24 cellular contexts compared by ENCODE assay signal in the genomic region with DNA sequence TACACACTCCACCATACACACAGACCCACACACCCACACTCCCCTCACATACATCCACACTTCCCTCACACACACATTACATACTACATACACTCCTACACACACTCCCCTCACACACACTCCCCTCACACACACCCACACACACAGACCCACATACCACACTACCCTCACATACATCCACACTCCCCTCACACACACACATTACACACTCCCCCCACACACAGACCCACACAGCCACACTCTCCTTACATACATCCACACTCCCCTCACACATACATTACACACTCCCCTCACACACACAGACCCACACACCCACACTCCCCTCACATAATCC. TPM values are rescaled to one million over a fixed set of nuclear protein-coding genes. Genes with fewer than 3 reads are reported as not detected.
DNase-seq lines count a peak whose midpoint lies in the region; ATAC-seq and TF ChIP-seq lines count a peak whose summit lies in the region.
"Had no signal": no experiment of that assay in that cellular context is flagged by ENCODE, and none has a peak within 500 bp of the region (broad histone marks: within the 10 kb centered on the region; RNA-seq: fewer than 3 reads in every experiment).

No MANE protein-coding gene starts in this region.

- no peaks in the 10 kb centered on the region for H3K27me3 ChIP-seq in cardiac muscle cell
- H3K27me3 ChIP-seq in right atrium auricular region = no peaks in the 10 kb centered on the region

- H3K4me3 ChIP-seq in cardiac muscle cell (no peak overlapping the region), right atrium auricular region (no peak overlapping the region)
- H3K4me3 ChIP-seq: BLaER1 treated with 17β-estradiol and CSF1 and Interleukin-3, amounts not matched to agents 10 nM and 100 nM; GM12878 had no signal

- H3K9me3 ChIP-seq in cardiac muscle cell (ENCODE audit: low read depth) = no peaks in the 10 kb centered on the region
- no peaks in the 10 kb centered on the region for H3K9me3 ChIP-seq in right atrium auricular region
- H3K9me3 ChIP-seq: BLaER1 treated with 17β-estradiol and CSF1 and Interleukin-3, amounts not matched to agents 10 nM and 100 nM; Caco-2 had no signal

- CTCF ChIA-PET in MCF 10A (lab: Yijun Ruan, JAX) = no interaction called here

- peaks cover 0 to 27% (median 7%) of the 10 kb centered on the region in 3 donors for H3K36me3 Mint-ChIP-seq in naive thymus-derived CD8-positive, alpha-beta T cell
- no peaks in the 10 kb centered on the region for H3K36me3 Mint-ChIP-seq in stimulated activated naive B cell treated with anti-CD40 and anti-IgM and Interleukin-4, amounts not matched to agents 10 μg/mL and 1 μg/mL and 100 μg/mL, for 72 hours
- no peaks in the 10 kb centered on the region for H3K36me3 Mint-ChIP-seq in natural killer cell treated with Interleukin-12 subunit alpha and Interleukin-12 subunit beta and Interleukin-15 and Interleukin-18, amount 100 ng/mL, for 72 hours
- no peaks in the 10 kb centered on the region for H3K36me3 Mint-ChIP-seq in MCF 10A (ENCODE audit: insufficient read depth, unreplicated experiment)
- H3K36me3 Mint-ChIP-seq: IgD-negative memory B cell had no signal

- POLR2A ChIA-PET in naive thymus-derived CD8-positive, alpha-beta T cell (lab: Charles Lee) = interaction anchor here (1.5 to 3.5 kb wide), 3 partner anchors 8 to 13 kb away, joined by 6 to 36 read pairs (median 7); no protein-coding TSS in a partner anchor
- POLR2A ChIA-PET in MCF 10A (lab: Yijun Ruan, JAX) = no interaction called here

- DNase-seq in cardiac muscle cell (ENCODE audit: low read depth in 1 of 2, low spot score in 1 of 2) = no peak
- DNase-seq in right atrium auricular region (ENCODE audit: low spot score) = no peak
- no peak for DNase-seq in naive thymus-derived CD8-positive, alpha-beta T cell
- DNase-seq in stimulated activated naive B cell treated with anti-CD40 and anti-IgM and Interleukin-4, amounts not matched to agents 10 μg/mL and 1 μg/mL and 100 μg/mL, for 72 hours = no peak
- DNase-seq in natural killer cell treated with Interleukin-12 subunit alpha and Interleukin-12 subunit beta and Interleukin-15 and Interleukin-18, amount 100 ng/mL, for 72 hours (ENCODE audit: low spot score) = no peak
- no peak for DNase-seq in MCF 10A (ENCODE audit: unreplicated experiment)
- DNase-seq: Caco-2; CD4-positive, alpha-beta memory T cell; EL; GDM1; NCI-H1092; NCI-H1417 treated with DMSO at 0.1 percent for 48 hours; NCI-H187; NCI-H2081 treated with DMSO at 0.1 percent for 48 hours; NCI-H2171; NCI-H226; NCI-H510A; SHP77 had no signal

- no TSS peak for BruUV-seq in MCF 10A (replicated peaks; lab: Mats Ljungman, UMichigan)

- intact Hi-C loops in MCF 10A (cut with micrococcal nuclease) = no loop called here

- peak overlapping the region; percentile 35 to 97 (median 80) for H3K27ac Mint-ChIP-seq in naive thymus-derived CD8-positive, alpha-beta T cell
- H3K27ac Mint-ChIP-seq in stimulated activated naive B cell treated with anti-CD40 and anti-IgM and Interleukin-4, amounts not matched to agents 10 μg/mL and 1 μg/mL and 100 μg/mL, for 72 hours = no peak overlapping the region
- no peak overlapping the region for H3K27ac Mint-ChIP-seq in natural killer cell treated with Interleukin-12 subunit alpha and Interleukin-12 subunit beta and Interleukin-15 and Interleukin-18, amount 100 ng/mL, for 72 hours
- H3K27ac Mint-ChIP-seq in MCF 10A (ENCODE audit: low read depth, unreplicated experiment) = no peak overlapping the region
- H3K27ac Mint-ChIP-seq: IgD-negative memory B cell had no signal

- no peak for ATAC-seq in naive thymus-derived CD8-positive, alpha-beta T cell
- ATAC-seq in stimulated activated naive B cell treated with anti-CD40 and anti-IgM and Interleukin-4, amounts not matched to agents 10 μg/mL and 1 μg/mL and 100 μg/mL, for 72 hours (replicated peaks) = no peak
- no peak for ATAC-seq in natural killer cell treated with Interleukin-12 subunit alpha and Interleukin-12 subunit beta and Interleukin-15 and Interleukin-18, amount 100 ng/mL, for 72 hours
- ATAC-seq: GM12878, HCT116 had no signal

- H3K27ac ChIP-seq in cardiac muscle cell = peak overlapping the region; percentile 65
- no peak overlapping the region for H3K27ac ChIP-seq in right atrium auricular region
- H3K27ac ChIP-seq in VCaP = peak overlapping the region; percentile 84; the same call in 1 of the 2 replicates
- H3K27ac ChIP-seq: BLaER1 treated with 17β-estradiol and CSF1 and Interleukin-3, amounts not matched to agents 10 nM and 100 nM; RWPE1 had no signal

- no peak for TF ChIP-seq CTCF in cardiac muscle cell (IDR thresholded peaks at IDR 0.05; ENCODE audit: low read depth, low read length)
- no peak for TF ChIP-seq CTCF in right atrium auricular region (IDR thresholded peaks at IDR 0.05)
- TF ChIP-seq CTCF in VCaP (conservative IDR thresholded peaks at IDR 0.05) = no peak
- TF ChIP-seq CTCF in MCF 10A (IDR thresholded peaks at IDR 0.05; ENCODE audit: unreplicated experiment) = no peak

- no peaks in the 10 kb centered on the region for H3K36me3 ChIP-seq in cardiac muscle cell
- H3K36me3 ChIP-seq in right atrium auricular region = no peaks in the 10 kb centered on the region
- H3K36me3 ChIP-seq: BLaER1 treated with 17β-estradiol and CSF1 and Interleukin-3, amounts not matched to agents 10 nM and 100 nM had no signal

- no peaks in the 10 kb centered on the region for H3K9me3 Mint-ChIP-seq in naive thymus-derived CD8-positive, alpha-beta T cell
- no peaks in the 10 kb centered on the region for H3K9me3 Mint-ChIP-seq in stimulated activated naive B cell treated with anti-CD40 and anti-IgM and Interleukin-4, amounts not matched to agents 10 μg/mL and 1 μg/mL and 100 μg/mL, for 72 hours
- H3K9me3 Mint-ChIP-seq in natural killer cell treated with Interleukin-12 subunit alpha and Interleukin-12 subunit beta and Interleukin-15 and Interleukin-18, amount 100 ng/mL, for 72 hours = no peaks in the 10 kb centered on the region
- H3K9me3 Mint-ChIP-seq in MCF 10A (ENCODE audit: unreplicated experiment) = no peaks in the 10 kb centered on the region
- H3K9me3 Mint-ChIP-seq: CD4-positive, alpha-beta memory T cell; IgD-negative memory B cell had no signal

- no peaks in the 10 kb centered on the region for H3K27me3 Mint-ChIP-seq in naive thymus-derived CD8-positive, alpha-beta T cell
- H3K27me3 Mint-ChIP-seq in stimulated activated naive B cell treated with anti-CD40 and anti-IgM and Interleukin-4, amounts not matched to agents 10 μg/mL and 1 μg/mL and 100 μg/mL, for 72 hours = peaks cover 44 to 48% of the 10 kb centered on the region in 2 donors
- peaks cover 0 to 17% of the 10 kb centered on the region in 2 donors for H3K27me3 Mint-ChIP-seq in natural killer cell treated with Interleukin-12 subunit alpha and Interleukin-12 subunit beta and Interleukin-15 and Interleukin-18, amount 100 ng/mL, for 72 hours
- H3K27me3 Mint-ChIP-seq in MCF 10A (ENCODE audit: insufficient read depth, unreplicated experiment) = no peaks in the 10 kb centered on the region
- H3K27me3 Mint-ChIP-seq: CD4-positive, alpha-beta memory T cell had no signal

- H3K4me3 Mint-ChIP-seq in naive thymus-derived CD8-positive, alpha-beta T cell = peak overlapping the region in 2 of 10 donors; percentile 47 to 54
- no peak overlapping the region for H3K4me3 Mint-ChIP-seq in stimulated activated naive B cell treated with anti-CD40 and anti-IgM and Interleukin-4, amounts not matched to agents 10 μg/mL and 1 μg/mL and 100 μg/mL, for 72 hours
- H3K4me3 Mint-ChIP-seq in natural killer cell treated with Interleukin-12 subunit alpha and Interleukin-12 subunit beta and Interleukin-15 and Interleukin-18, amount 100 ng/mL, for 72 hours = no peak overlapping the region
- H3K4me3 Mint-ChIP-seq in MCF 10A (ENCODE audit: unreplicated experiment) = no peak overlapping the region
- H3K4me3 Mint-ChIP-seq: CD4-positive, alpha-beta memory T cell; IgD-negative memory B cell had no signal

- peaks cover 39% of the 10 kb centered on the region for H3K4me1 ChIP-seq in cardiac muscle cell (ENCODE audit: low read depth)
- H3K4me1 ChIP-seq in right atrium auricular region = peaks cover 0 to 32% of the 10 kb centered on the region in 2 donors

- peaks cover 45 to 77% (median 62%) of the 10 kb centered on the region in 4 donors for H3K4me1 Mint-ChIP-seq in naive thymus-derived CD8-positive, alpha-beta T cell
- peaks cover 37 to 49% of the 10 kb centered on the region in 2 donors for H3K4me1 Mint-ChIP-seq in stimulated activated naive B cell treated with anti-CD40 and anti-IgM and Interleukin-4, amounts not matched to agents 10 μg/mL and 1 μg/mL and 100 μg/mL, for 72 hours
- H3K4me1 Mint-ChIP-seq in natural killer cell treated with Interleukin-12 subunit alpha and Interleukin-12 subunit beta and Interleukin-15 and Interleukin-18, amount 100 ng/mL, for 72 hours (ENCODE audit: low read depth in 2 of 2) = peaks cover 0 to 4% of the 10 kb centered on the region in 2 donors
- H3K4me1 Mint-ChIP-seq in MCF 10A (ENCODE audit: insufficient read depth, unreplicated experiment) = no peaks in the 10 kb centered on the region

RNA-seq across cellular contexts. Expression of gene SELENON, which starts 32.6 kb away (rescaled TPM):
- total RNA-seq in cardiac muscle cell (97.3 and 123 TPM in 2 replicates), right atrium auricular region (10 to 100 TPM; 31.7 to 34.2 TPM), MCF 10A (2022) (21.8 and 25.5 TPM in 2 replicates)
- polyA plus RNA-seq in cardiac muscle cell = 111 and 130 TPM in 2 replicates
- total RNA-seq in naive thymus-derived CD8-positive, alpha-beta T cell = 10 to 100 TPM; 19.2 to 20.4 TPM
- 1 to 10 TPM; 2.6 to 7.0 (median 2.7) TPM for polyA plus RNA-seq in naive thymus-derived CD8-positive, alpha-beta T cell
- 1 to 10 TPM; 6.6 to 9.6 TPM for total RNA-seq in natural killer cell treated with Interleukin-12 subunit alpha and Interleukin-12 subunit beta and Interleukin-15 and Interleukin-18, amount 100 ng/mL, for 72 hours

RNA-seq across cellular contexts. Expression of gene MTFR1L, which starts 52.4 kb away (rescaled TPM):
- total RNA-seq in cardiac muscle cell = 158 and 197 TPM in 2 replicates
- 251 and 266 TPM in 2 replicates for polyA plus RNA-seq in cardiac muscle cell
- 100 to 1,000 TPM; 154 to 303 TPM for total RNA-seq in right atrium auricular region
- total RNA-seq in naive thymus-derived CD8-positive, alpha-beta T cell = 10 to 100 TPM; 50.0 to 56.4 TPM
- 10 to 100 TPM; 34.3 to 42.6 (median 40.9) TPM for polyA plus RNA-seq in naive thymus-derived CD8-positive, alpha-beta T cell
- total RNA-seq in natural killer cell treated with Interleukin-12 subunit alpha and Interleukin-12 subunit beta and Interleukin-15 and Interleukin-18, amount 100 ng/mL, for 72 hours = 10 to 100 TPM; 29.8 to 37.3 TPM
- 39.3 and 42.2 TPM in 2 replicates for total RNA-seq in MCF 10A (2022)

Comparison
In these comparisons a context has a peak if more than half of its experiments do, and no peak if none do; other contexts are left out.
1. H3K27ac ChIP-seq: peak in cardiac muscle cell (single experiment) and VCaP (single experiment); none in right atrium auricular region (0 of 2).
2. H3K27ac Mint-ChIP-seq: peak in naive thymus-derived CD8-positive, alpha-beta T cell (10 of 10); none in stimulated activated naive B cell treated with anti-CD40 and anti-IgM and Interleukin-4, amounts not matched to agents 10 μg/mL and 1 μg/mL and 100 μg/mL, for 72 hours (single experiment), natural killer cell treated with Interleukin-12 subunit alpha and Interleukin-12 subunit beta and Interleukin-15 and Interleukin-18, amount 100 ng/mL, for 72 hours (0 of 2) and MCF 10A (single experiment).